ENCODE assay signal across 16 cellular contexts in genomic region chr15:67173015-67173414, GRCh38.
DNase-seq lines count a peak whose midpoint lies in the region; ATAC-seq and TF ChIP-seq lines count a peak whose summit lies in the region.
"Had no signal": no experiment of that assay in that cellular context is flagged by ENCODE, and none has a peak within 500 bp of the region (broad histone marks: within the 10 kb centered on the region; RNA-seq: fewer than 3 reads in every experiment).

No MANE protein-coding gene starts in this region.

- peaks cover 75% of the 10 kb centered on the region for H3K36me3 Mint-ChIP-seq in activated CD4-positive, alpha-beta T cell treated with anti-CD3 and anti-CD28 coated beads, Interleukin-2, amount 10 ng/mL, durations not matched to agents 24 days and 14 days (ENCODE audit: low read depth)
- H3K36me3 Mint-ChIP-seq in CD8-positive, alpha-beta T cell, result peaks cover 68% of the 10 kb centered on the region
- peaks cover 72% of the 10 kb centered on the region for H3K36me3 Mint-ChIP-seq in activated T-helper 1 cell treated with anti-CD3 and anti-CD28 coated beads, Interleukin-12 subunit alpha, Interleukin-12 subunit beta, Interleukin-2, Interleukin-4 antibody, amounts not matched to agents 30 ng/mL and 10 ng/mL and 1 ng/mL, durations not matched to agents 14 hours and 24 hours and 36 hours (ENCODE audit: low read depth)

- intact Hi-C loops in activated CD4-positive, alpha-beta T cell treated with anti-CD3 and anti-CD28 coated beads, Interleukin-2, amount 10 ng/mL, durations not matched to agents 24 days and 14 days (cut with micrococcal nuclease), result loop anchor here (10.0 kb wide), 1 partner anchor 228 kb away; no protein-coding TSS in a partner anchor
- intact Hi-C loops in CD8-positive, alpha-beta T cell (cut with DNase I, micrococcal nuclease), result no loop called here
- intact Hi-C loops in activated T-helper 1 cell treated with anti-CD3 and anti-CD28 coated beads, Interleukin-12 subunit alpha, Interleukin-12 subunit beta, Interleukin-2, Interleukin-4 antibody, amounts not matched to agents 30 ng/mL and 10 ng/mL and 1 ng/mL, durations not matched to agents 14 hours and 24 hours and 36 hours (cut with micrococcal nuclease), result no loop called here

- H3K27me3 Mint-ChIP-seq in activated CD4-positive, alpha-beta T cell treated with anti-CD3 and anti-CD28 coated beads, Interleukin-2, amount 10 ng/mL, durations not matched to agents 24 days and 14 days, result no peaks in the 10 kb centered on the region
- H3K27me3 Mint-ChIP-seq in CD8-positive, alpha-beta T cell (ENCODE audit: low read depth), result no peaks in the 10 kb centered on the region
- no peaks in the 10 kb centered on the region for H3K27me3 Mint-ChIP-seq in activated T-helper 1 cell treated with anti-CD3 and anti-CD28 coated beads, Interleukin-12 subunit alpha, Interleukin-12 subunit beta, Interleukin-2, Interleukin-4 antibody, amounts not matched to agents 30 ng/mL and 10 ng/mL and 1 ng/mL, durations not matched to agents 14 hours and 24 hours and 36 hours (ENCODE audit: insufficient read depth)

- TF ChIP-seq CTCF in CD8-positive, alpha-beta T cell (IDR thresholded peaks at IDR 0.05), result no peak
- no peak for TF ChIP-seq CTCF in osteoblast (IDR thresholded peaks at IDR 0.05; ENCODE audit: extremely low read depth, low read depth, low read length)

- H4K20me1 ChIP-seq in osteoblast (ENCODE audit: insufficient read depth, low read length), result no peaks in the 10 kb centered on the region

- H3K27ac ChIP-seq in CD8-positive, alpha-beta T cell (ENCODE audit: low read depth, low read length), result no peak overlapping the region
- H3K27ac ChIP-seq in osteoblast (ENCODE audit: low read depth, low read length), result peak overlapping the region; percentile 99
- H3K27ac ChIP-seq: coronary artery, foreskin keratinocyte, neural progenitor cell, uterus had no signal

- no peak overlapping the region for H3K4me2 ChIP-seq in osteoblast (ENCODE audit: insufficient read depth, low read length)
- H3K4me2 ChIP-seq: neural progenitor cell had no signal

- peak overlapping the region; percentile 67 for H3K27ac Mint-ChIP-seq in activated CD4-positive, alpha-beta T cell treated with anti-CD3 and anti-CD28 coated beads, Interleukin-2, amount 10 ng/mL, durations not matched to agents 24 days and 14 days
- H3K27ac Mint-ChIP-seq in CD8-positive, alpha-beta T cell, result peak overlapping the region; percentile 8
- peak overlapping the region; percentile 75 for H3K27ac Mint-ChIP-seq in activated T-helper 1 cell treated with anti-CD3 and anti-CD28 coated beads, Interleukin-12 subunit alpha, Interleukin-12 subunit beta, Interleukin-2, Interleukin-4 antibody, amounts not matched to agents 30 ng/mL and 10 ng/mL and 1 ng/mL, durations not matched to agents 14 hours and 24 hours and 36 hours
- H3K27ac Mint-ChIP-seq: neural progenitor cell had no signal

- no peak overlapping the region for H3K4me3 Mint-ChIP-seq in activated CD4-positive, alpha-beta T cell treated with anti-CD3 and anti-CD28 coated beads, Interleukin-2, amount 10 ng/mL, durations not matched to agents 24 days and 14 days
- H3K4me3 Mint-ChIP-seq in CD8-positive, alpha-beta T cell, result no peak overlapping the region
- H3K4me3 Mint-ChIP-seq in activated T-helper 1 cell treated with anti-CD3 and anti-CD28 coated beads, Interleukin-12 subunit alpha, Interleukin-12 subunit beta, Interleukin-2, Interleukin-4 antibody, amounts not matched to agents 30 ng/mL and 10 ng/mL and 1 ng/mL, durations not matched to agents 14 hours and 24 hours and 36 hours, result no peak overlapping the region
- H3K4me3 Mint-ChIP-seq: neural progenitor cell had no signal

- H3K9me3 ChIP-seq in CD8-positive, alpha-beta T cell (ENCODE audit: low read length), result no peaks in the 10 kb centered on the region
- no peaks in the 10 kb centered on the region for H3K9me3 ChIP-seq in osteoblast (ENCODE audit: low read depth, low read length)
- H3K9me3 ChIP-seq: uterus had no signal

- CTCF ChIA-PET in CD8-positive, alpha-beta T cell (lab: Charles Lee), result interaction anchor here (0.8 kb wide), 1 partner anchor 8 kb away, joined by 3 read pairs; no protein-coding TSS in a partner anchor

- no peaks in the 10 kb centered on the region for H3K27me3 ChIP-seq in CD8-positive, alpha-beta T cell (ENCODE audit: insufficient read depth, low read length)
- no peaks in the 10 kb centered on the region for H3K27me3 ChIP-seq in osteoblast (ENCODE audit: insufficient read depth, low read length)
- H3K27me3 ChIP-seq: foreskin keratinocyte, neural progenitor cell, uterus had no signal

- DNase-seq in activated CD4-positive, alpha-beta T cell treated with anti-CD3 and anti-CD28 coated beads, Interleukin-2, amount 10 ng/mL, durations not matched to agents 24 days and 14 days, result no peak
- DNase-seq in activated CD4-positive, alpha-beta T cell treated with anti-CD3 and anti-CD28 coated beads for 48 hours, result no peak
- DNase-seq in CD8-positive, alpha-beta T cell, result no peak
- no peak for DNase-seq in activated T-helper 1 cell treated with anti-CD3 and anti-CD28 coated beads, Interleukin-12 subunit alpha, Interleukin-12 subunit beta, Interleukin-2, Interleukin-4 antibody, amounts not matched to agents 30 ng/mL and 10 ng/mL and 1 ng/mL, durations not matched to agents 14 hours and 24 hours and 36 hours (ENCODE audit: low spot score)
- DNase-seq in osteoblast (ENCODE audit: insufficient read length, low spot score, missing footprints), result peak; percentile 51
- no peak for DNase-seq in Ammon's horn (ENCODE audit: low spot score)
- DNase-seq: foreskin keratinocyte, kidney glomerular epithelial cell, mesendoderm, NCI-H187, SIG-M5, uterus had no signal

- H3K9me3 Mint-ChIP-seq in activated CD4-positive, alpha-beta T cell treated with anti-CD3 and anti-CD28 coated beads, Interleukin-2, amount 10 ng/mL, durations not matched to agents 24 days and 14 days, result no peaks in the 10 kb centered on the region
- H3K9me3 Mint-ChIP-seq in CD8-positive, alpha-beta T cell, result no peaks in the 10 kb centered on the region
- H3K9me3 Mint-ChIP-seq in activated T-helper 1 cell treated with anti-CD3 and anti-CD28 coated beads, Interleukin-12 subunit alpha, Interleukin-12 subunit beta, Interleukin-2, Interleukin-4 antibody, amounts not matched to agents 30 ng/mL and 10 ng/mL and 1 ng/mL, durations not matched to agents 14 hours and 24 hours and 36 hours, result no peaks in the 10 kb centered on the region
- H3K9me3 Mint-ChIP-seq: neural progenitor cell had no signal

- no peak overlapping the region for H3K4me3 ChIP-seq in CD8-positive, alpha-beta T cell (ENCODE audit: low read depth, low read length)
- H3K4me3 ChIP-seq in osteoblast (ENCODE audit: insufficient read depth, low read length), result no peak overlapping the region
- H3K4me3 ChIP-seq: coronary artery, neural progenitor cell, uterus had no signal

- H2AFZ ChIP-seq in osteoblast (ENCODE audit: low read length), result no peak overlapping the region
- H2AFZ ChIP-seq: neural progenitor cell had no signal

- H3K79me2 ChIP-seq in osteoblast (ENCODE audit: insufficient read depth, low read length), result peaks cover 90% of the 10 kb centered on the region

- H3K36me3 ChIP-seq in CD8-positive, alpha-beta T cell (ENCODE audit: insufficient read depth, low read length), result peaks cover 2% of the 10 kb centered on the region
- H3K36me3 ChIP-seq in osteoblast (ENCODE audit: insufficient read depth, low read length), result peaks cover 94% of the 10 kb centered on the region
- H3K36me3 ChIP-seq: neural progenitor cell, uterus had no signal

- peaks cover 67% of the 10 kb centered on the region for H3K4me1 Mint-ChIP-seq in activated CD4-positive, alpha-beta T cell treated with anti-CD3 and anti-CD28 coated beads, Interleukin-2, amount 10 ng/mL, durations not matched to agents 24 days and 14 days
- peaks cover 21% of the 10 kb centered on the region for H3K4me1 Mint-ChIP-seq in CD8-positive, alpha-beta T cell (ENCODE audit: low read depth)
- peaks cover 83% of the 10 kb centered on the region for H3K4me1 Mint-ChIP-seq in activated T-helper 1 cell treated with anti-CD3 and anti-CD28 coated beads, Interleukin-12 subunit alpha, Interleukin-12 subunit beta, Interleukin-2, Interleukin-4 antibody, amounts not matched to agents 30 ng/mL and 10 ng/mL and 1 ng/mL, durations not matched to agents 14 hours and 24 hours and 36 hours (ENCODE audit: low read depth)

- POLR2A ChIA-PET in CD8-positive, alpha-beta T cell (lab: Charles Lee), result no interaction called here

- no peak for ATAC-seq in CD8-positive, alpha-beta T cell
- ATAC-seq in HG03095 (IDR thresholded peaks at IDR 0.05; ENCODE audit: unreplicated experiment) (no peak), HG03025 (IDR thresholded peaks at IDR 0.05; ENCODE audit: low FRiP score, unreplicated experiment) (no peak)
- ATAC-seq: foreskin keratinocyte had no signal

- H3K4me1 ChIP-seq in CD8-positive, alpha-beta T cell (ENCODE audit: insufficient read depth, low read length), result no peaks in the 10 kb centered on the region
- H3K4me1 ChIP-seq in osteoblast (ENCODE audit: insufficient read depth, low read length), result peaks cover 57% of the 10 kb centered on the region

Comparison
In these comparisons a context has a peak if more than half of its experiments do, and no peak if none do; other contexts are left out.
1. H3K27ac Mint-ChIP-seq: peak in every context shown above with its lines; median percentile 75 in activated T-helper 1 cell treated with anti-CD3 and anti-CD28 coated beads, Interleukin-12 subunit alpha, Interleukin-12 subunit beta, Interleukin-2, Interleukin-4 antibody, amounts not matched to agents 30 ng/mL and 10 ng/mL and 1 ng/mL, durations not matched to agents 14 hours and 24 hours and 36 hours; 67 in activated CD4-positive, alpha-beta T cell treated with anti-CD3 and anti-CD28 coated beads, Interleukin-2, amount 10 ng/mL, durations not matched to agents 24 days and 14 days; 8 in CD8-positive, alpha-beta T cell.